In the genomic region with DNA sequence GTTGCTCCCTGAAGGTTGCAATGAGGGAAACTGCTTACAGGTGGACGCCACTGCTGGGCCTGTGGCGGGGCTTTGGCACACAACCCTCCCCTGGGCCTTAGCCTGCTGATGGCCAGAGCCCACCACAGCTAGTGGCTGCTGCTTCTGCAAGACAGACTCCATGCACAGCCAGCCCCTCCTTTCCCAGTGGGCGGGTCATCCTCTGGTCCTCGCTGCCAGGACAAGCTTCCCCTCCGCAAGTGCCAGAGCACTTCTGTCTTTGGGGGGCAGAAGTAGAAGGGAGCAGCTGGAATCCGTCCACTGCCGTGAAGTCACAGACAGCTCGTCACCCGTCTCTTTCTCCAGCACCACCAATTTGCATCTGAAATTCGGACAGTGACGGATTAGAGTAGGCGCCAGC, we compare ENCODE assay signal across 25 cellular contexts. TPM values are rescaled to one million over a fixed set of nuclear protein-coding genes. Genes with fewer than 3 reads are reported as not detected.
"Had no signal": no experiment of that assay in that cellular context is flagged by ENCODE, and none has a peak within 500 bp of the region (broad histone marks: within the 10 kb centered on the region; RNA-seq: fewer than 3 reads in every experiment).

No MANE protein-coding gene starts in this region.

- H3K4me3 ChIP-seq: adrenal gland, esophagus squamous epithelium, hepatocyte, right atrium auricular region, smooth muscle cell, stomach, tibial artery had no signal

- H3K4me2 ChIP-seq: hepatocyte, smooth muscle cell had no signal

- H3K9me3 ChIP-seq: adrenal gland, esophagus squamous epithelium, right atrium auricular region, stomach, tibial artery had no signal

- H3K27ac ChIP-seq: adrenal gland, esophagus squamous epithelium, hepatocyte, right atrium auricular region, stomach, tibial artery, VCaP had no signal

- DNase-seq: activated CD4-positive, alpha-beta T cell treated with anti-CD3 and anti-CD28 coated beads for 48 hours; activated CD4-positive, alpha-beta T cell treated with anti-CD3 and anti-CD28 coated beads, Interleukin-2, amount 50 U/mL, for 48 hours; activated CD8-positive, alpha-beta memory T cell treated with anti-CD3 and anti-CD28 coated beads for 24 hours; activated effector memory CD4-positive, alpha-beta T cell treated with anti-CD3 and anti-CD28 coated beads, Interleukin-2, amount 50 U/mL, for 16 hours; activated naive CD4-positive, alpha-beta T cell treated with anti-CD3 and anti-CD28 coated beads for 36 hours; activated naive CD8-positive, alpha-beta T cell treated with anti-CD3 and anti-CD28 coated beads for 36 hours; adrenal gland; aorta; central memory CD4-positive, alpha-beta T cell; endodermal cell; esophagus squamous epithelium; glutamatergic neuron; left cardiac atrium; midbrain; naive thymus-derived CD4-positive, alpha-beta T cell; stimulated activated CD4-positive, alpha-beta T cell treated with anti-CD3 and anti-CD28 coated beads, Interleukin-1b, Interleukin-23, amount 100 ng/mL, for 48 hours; stimulated activated naive B cell treated with anti-CD40 and anti-IgM and Interleukin-4, amounts not matched to agents 10 μg/mL and 1 μg/mL and 100 μg/mL, for 72 hours; stomach; tibial artery had no signal

- H3K36me3 ChIP-seq: adrenal gland had no signal

- H3K27me3 ChIP-seq: adrenal gland, esophagus squamous epithelium, hepatocyte, right atrium auricular region, stomach, tibial artery had no signal

- H2AFZ ChIP-seq: hepatocyte had no signal

- ATAC-seq: activated CD4-positive, CD25-positive, alpha-beta regulatory T cell treated with anti-CD3 and anti-CD28 coated beads, Interleukin-2, amount 50 U/mL, for 24 hours; left cardiac atrium; naive thymus-derived CD4-positive, alpha-beta T cell; stimulated activated naive B cell treated with anti-CD40 and anti-IgM and Interleukin-4, amounts not matched to agents 10 μg/mL and 1 μg/mL and 100 μg/mL, for 72 hours had no signal

- H3K79me2 ChIP-seq: hepatocyte had no signal

RNA-seq across cellular contexts. Expression of gene GRIN2C, which starts 52.3 kb away (rescaled TPM):
- total RNA-seq: activated naive CD8-positive, alpha-beta T cell treated with anti-CD3 and anti-CD28 coated beads for 36 hours; hepatocyte had no signal
- polyA plus RNA-seq: keratinocyte; naive thymus-derived CD4-positive, alpha-beta T cell had no signal
